ENCODE assay signal across 8 cellular contexts in the genomic region with DNA sequence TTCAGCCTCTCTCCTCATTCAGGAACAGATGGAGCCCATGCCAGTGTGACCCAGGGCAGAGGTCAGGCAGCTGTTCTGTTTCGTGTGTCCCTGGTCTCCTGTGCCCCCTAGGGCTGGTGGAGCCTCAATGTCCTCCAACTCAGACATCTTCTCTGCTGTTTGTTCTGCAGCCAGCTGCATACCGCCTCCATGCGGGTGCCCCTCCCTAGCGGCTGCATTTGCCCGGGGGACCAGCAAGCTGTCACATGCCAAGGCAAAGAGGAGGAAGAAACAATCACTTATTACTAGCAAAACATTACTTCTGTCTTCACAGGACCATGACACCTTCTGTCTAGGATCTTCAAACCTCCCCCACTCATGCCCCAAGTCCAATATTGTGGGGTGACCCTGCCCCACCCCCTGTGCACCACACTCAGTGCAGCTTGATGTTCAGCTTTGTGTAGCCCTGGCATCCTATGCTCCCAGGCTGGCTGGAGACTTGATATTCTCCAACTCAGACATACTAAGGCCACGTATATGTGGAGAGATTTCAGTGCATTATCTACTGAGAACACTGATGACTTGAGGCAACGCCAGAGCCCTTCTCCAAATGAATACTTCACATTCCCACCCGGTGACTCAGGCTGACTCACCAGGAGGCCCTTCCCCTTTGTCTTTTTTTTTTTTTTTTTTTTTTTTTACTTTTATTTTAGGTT.
DNase-seq lines count a peak whose midpoint lies in the region; TF ChIP-seq lines count a peak whose summit lies in the region.

No MANE protein-coding gene starts in this region.

- in situ Hi-C loops in brain microvascular endothelial cell (cut with HindIII; ENCODE audit: low pct_ligation_motif_present, low sequenced_read_pairs), result no loop called here
- in situ Hi-C loops in G401 (cut with HindIII; ENCODE audit: low sequenced_read_pairs), result no loop called here
- in situ Hi-C loops in KBM-7 (cut with MboI; ENCODE audit: low pct_unique_long_range_greater_than_20kb, low sequenced_read_pairs), result no loop called here

- peak; percentile 26 for TF ChIP-seq CTCF in brain microvascular endothelial cell (IDR thresholded peaks at IDR 0.05; ENCODE audit: low read depth, low read length, missing control alignments)

- H3K27me3 ChIP-seq in brain microvascular endothelial cell (replicated peaks), result no peaks in the 10 kb centered on the region

- DNase-seq in AG08395 (ENCODE audit: low spot score) (peak; percentile 92), HT1080 (ENCODE audit: low read depth) (peak; percentile 96), brain microvascular endothelial cell (peak; percentile 97), kidney tubule cell (ENCODE audit: low spot score) (peak; percentile 97), T-helper 9 cell (no peak), OCI-M2 (lab: John Stamatoyannopoulos, UW; ENCODE audit: unreplicated experiment) (no peak), G401 (ENCODE audit: low spot score) (no peak), KBM-7 (no peak)

- no peaks in the 10 kb centered on the region for H3K36me3 ChIP-seq in brain microvascular endothelial cell (replicated peaks)

- peak overlapping the region; percentile 13 for H3K4me3 ChIP-seq in brain microvascular endothelial cell (ENCODE audit: low read depth, low read length)

- H3K27ac ChIP-seq in brain microvascular endothelial cell, result peak overlapping the region; percentile 95

Comparison
In these comparisons a context has a peak if more than half of its experiments do, and no peak if none do; other contexts are left out.
1. DNase-seq: peak in AG08395 (single experiment), HT1080 (single experiment), brain microvascular endothelial cell (single experiment) and kidney tubule cell (single experiment); none in T-helper 9 cell (single experiment), OCI-M2 (single experiment), G401 (single experiment) and KBM-7 (single experiment).